1 cellular context compared by ENCODE assay signal in genomic region chr16:67844441-67844840, GRCh38.
TF ChIP-seq lines count a peak whose summit lies in the region.

No MANE protein-coding gene starts in this region.

TF ChIP-seq in WTC11, 78 proteins besides CTCF, POLR2A, EP300 and RAD21 (continued from another document):
- TF ChIP-seq USF1 (CRISPR knock-in tag; IDR thresholded peaks at IDR 0.05) (no peak), ATF3 (CRISPR knock-in tag; conservative IDR thresholded peaks at IDR 0.05) (no peak), ELF4 (CRISPR knock-in tag; IDR thresholded peaks at IDR 0.05; ENCODE audit: low read depth) (no peak), TP53 (CRISPR knock-in tag; IDR thresholded peaks at IDR 0.05) (no peak)
